18 cellular contexts compared by ENCODE assay signal in genomic region chr5:142946547-142947426, GRCh38.
DNase-seq lines count a peak whose midpoint lies in the region; ATAC-seq and TF ChIP-seq lines count a peak whose summit lies in the region.
"Had no signal": no experiment of that assay in that cellular context is flagged by ENCODE, and none has a peak within 500 bp of the region (broad histone marks: within the 10 kb centered on the region; RNA-seq: fewer than 3 reads in every experiment).

No MANE protein-coding gene starts in this region.

- ATAC-seq in natural killer cell (peak in 1 of 3 donors; percentile 46), SK-N-SH treated with all-trans-retinoic acid at 6 μM for 48 hours (peak; percentile 69)
- ATAC-seq in natural killer cell treated with Interleukin-12 subunit alpha and Interleukin-12 subunit beta and Interleukin-15 and Interleukin-18, amount 100 ng/mL, for 72 hours, result no peak
- ATAC-seq: HCT116, K562 had no signal

- TF ChIP-seq CTCF in natural killer cell (IDR thresholded peaks at IDR 0.05) (no peak), testis (IDR thresholded peaks at IDR 0.05) (no peak), GM10266 (IDR thresholded peaks at IDR 0.05; ENCODE audit: control insufficient read depth, insufficient read depth, low read depth, missing control alignments) (no peak)

- H3K27ac Mint-ChIP-seq in natural killer cell (peak overlapping the region; percentile 21 to 79), immature natural killer cell (peak overlapping the region; percentile 45 to 82 (median 68))
- peak overlapping the region in 1 of 2 donors; percentile 77 for H3K27ac Mint-ChIP-seq in natural killer cell treated with Interleukin-12 subunit alpha and Interleukin-12 subunit beta and Interleukin-15 and Interleukin-18, amount 100 ng/mL, for 72 hours

- H3K36me3 ChIP-seq in testis (ENCODE audit: low read depth, missing control alignments), result no peaks in the 10 kb centered on the region
- H3K36me3 ChIP-seq: SJCRH30 had no signal

- no peaks in the 10 kb centered on the region for H3K27me3 Mint-ChIP-seq in natural killer cell (ENCODE audit: low read depth in 2 of 2)
- no peaks in the 10 kb centered on the region for H3K27me3 Mint-ChIP-seq in natural killer cell treated with Interleukin-12 subunit alpha and Interleukin-12 subunit beta and Interleukin-15 and Interleukin-18, amount 100 ng/mL, for 72 hours
- H3K27me3 Mint-ChIP-seq in immature natural killer cell (ENCODE audit: low read depth in 3 of 3), result peaks cover 3 to 5% (median 4%) of the 10 kb centered on the region in 3 donors

- H3K27ac ChIP-seq in testis, result peak overlapping the region in 1 of 2 donors; percentile 11
- H3K27ac ChIP-seq: GM23248, PC-9, RWPE1, SJCRH30 had no signal

- intact Hi-C loops in natural killer cell (cut with micrococcal nuclease), result no loop called here
- intact Hi-C loops in testis (cut with DNase I; ENCODE audit: low total_unique reads), result no loop called here

- peaks cover 22% of the 10 kb centered on the region for H3K4me1 ChIP-seq in testis

- H3K36me3 Mint-ChIP-seq in natural killer cell (no peaks in the 10 kb centered on the region), immature natural killer cell (peaks cover 6 to 18% (median 13%) of the 10 kb centered on the region in 3 donors)
- no peaks in the 10 kb centered on the region for H3K36me3 Mint-ChIP-seq in natural killer cell treated with Interleukin-12 subunit alpha and Interleukin-12 subunit beta and Interleukin-15 and Interleukin-18, amount 100 ng/mL, for 72 hours

- no peak for DNase-seq in natural killer cell
- no peak for DNase-seq in natural killer cell treated with Interleukin-12 subunit alpha and Interleukin-12 subunit beta and Interleukin-15 and Interleukin-18, amount 100 ng/mL, for 72 hours (ENCODE audit: low spot score)
- DNase-seq in immature natural killer cell, result no peak
- peak; percentile 57 for DNase-seq in testis
- no peak for DNase-seq in NCI-H1048 (lab: John Stamatoyannopoulos, UW)
- no peak for DNase-seq in GM10266 (ENCODE audit: extremely low spot score)
- DNase-seq in AG08395 (ENCODE audit: low spot score), result no peak
- DNase-seq: DMS79, GM23248, NCI-H1436, NCI-H1930, NCI-H526, PC-9 had no signal

- no peaks in the 10 kb centered on the region for H3K9me3 ChIP-seq in testis
- H3K9me3 ChIP-seq: SJCRH30 had no signal

- TF ChIP-seq POLR2A in testis (IDR thresholded peaks at IDR 0.05), result no peak

- peak overlapping the region; percentile 38 for H3K4me3 Mint-ChIP-seq in natural killer cell
- H3K4me3 Mint-ChIP-seq in natural killer cell treated with Interleukin-12 subunit alpha and Interleukin-12 subunit beta and Interleukin-15 and Interleukin-18, amount 100 ng/mL, for 72 hours, result no peak overlapping the region
- H3K4me3 Mint-ChIP-seq in immature natural killer cell, result peak overlapping the region; percentile 14 to 60 (median 20)

- no peaks in the 10 kb centered on the region for H3K27me3 ChIP-seq in testis
- H3K27me3 ChIP-seq: SJCRH30 had no signal

- 55 to 60% methylated on average over 4 of the region's 4 CpGs for WGBS in testis, 2 donors

- H3K4me1 Mint-ChIP-seq in natural killer cell, result peaks cover 70 to 73% of the 10 kb centered on the region in 2 donors
- H3K4me1 Mint-ChIP-seq in natural killer cell treated with Interleukin-12 subunit alpha and Interleukin-12 subunit beta and Interleukin-15 and Interleukin-18, amount 100 ng/mL, for 72 hours (ENCODE audit: low read depth in 2 of 2), result peaks cover 54 to 58% of the 10 kb centered on the region in 2 donors
- H3K4me1 Mint-ChIP-seq in immature natural killer cell, result peaks cover 73 to 86% of the 10 kb centered on the region in 2 donors

- H3K9me3 Mint-ChIP-seq in natural killer cell (peaks cover 0 to 2% of the 10 kb centered on the region in 2 donors), immature natural killer cell (no peaks in the 10 kb centered on the region)
- no peaks in the 10 kb centered on the region for H3K9me3 Mint-ChIP-seq in natural killer cell treated with Interleukin-12 subunit alpha and Interleukin-12 subunit beta and Interleukin-15 and Interleukin-18, amount 100 ng/mL, for 72 hours

- no peak overlapping the region for H3K4me3 ChIP-seq in testis
- H3K4me3 ChIP-seq: GM23248, K562, PC-9, SJCRH30 had no signal

TF ChIP-seq in SK-N-SH treated with all-trans-retinoic acid at 6 μM for 48 hours, 23 proteins besides CTCF, POLR2A, EP300 and RAD21 (continues in another document):
- TF ChIP-seq POU6F1 (CRISPR knock-in tag; IDR thresholded peaks at IDR 0.05; ENCODE audit: borderline replicate concordance, low read depth), result no peak
- no peak for TF ChIP-seq TSHZ2 (CRISPR knock-in tag; IDR thresholded peaks at IDR 0.05)
- no peak for TF ChIP-seq RARB (CRISPR knock-in tag; IDR thresholded peaks at IDR 0.05)
- TF ChIP-seq CSDC2 (CRISPR knock-in tag; IDR thresholded peaks at IDR 0.05), result no peak
- TF ChIP-seq ISL1 (CRISPR knock-in tag; IDR thresholded peaks at IDR 0.05), result no peak
- TF ChIP-seq ESRRG (CRISPR knock-in tag; IDR thresholded peaks at IDR 0.05), result no peak
- no peak for TF ChIP-seq SNAI2 (CRISPR knock-in tag; IDR thresholded peaks at IDR 0.05)
- TF ChIP-seq ZC3H10 (CRISPR knock-in tag; IDR thresholded peaks at IDR 0.05), result no peak
- TF ChIP-seq ZFP3 (CRISPR knock-in tag; IDR thresholded peaks at IDR 0.05), result no peak
- TF ChIP-seq PPARA (CRISPR knock-in tag; IDR thresholded peaks at IDR 0.05; ENCODE audit: borderline replicate concordance), result no peak
- no peak for TF ChIP-seq PATZ1 (CRISPR knock-in tag; IDR thresholded peaks at IDR 0.05; ENCODE audit: borderline replicate concordance)
- TF ChIP-seq CREB5 (CRISPR knock-in tag; IDR thresholded peaks at IDR 0.05; ENCODE audit: low read depth), result no peak
- TF ChIP-seq ZFP30 (CRISPR knock-in tag; IDR thresholded peaks at IDR 0.05), result no peak
- no peak for TF ChIP-seq ZNF8 (CRISPR knock-in tag; IDR thresholded peaks at IDR 0.05)
- TF ChIP-seq TOX (CRISPR knock-in tag; IDR thresholded peaks at IDR 0.05; ENCODE audit: borderline replicate concordance), result no peak
